In the genomic region with DNA sequence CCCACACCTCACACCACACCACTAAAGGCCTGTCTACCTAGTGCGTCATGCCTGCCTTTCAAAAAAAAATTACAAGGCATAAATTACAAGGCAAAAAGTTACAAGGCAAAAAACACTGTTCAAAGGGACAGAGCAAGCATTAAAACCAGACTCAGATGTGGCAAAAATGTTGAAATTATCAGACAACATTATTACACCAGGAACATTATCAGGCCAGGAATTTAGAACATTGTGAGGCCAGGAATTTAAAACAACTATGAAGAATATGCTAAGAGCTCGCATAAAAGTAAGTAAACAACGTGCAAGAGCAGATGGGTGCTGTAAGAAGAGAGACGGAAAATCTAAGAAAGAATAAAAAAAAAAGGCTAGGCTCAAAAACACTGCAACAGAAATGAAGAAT, we compare ENCODE assay signal across 19 cellular contexts. TPM values are rescaled to one million over a fixed set of nuclear protein-coding genes. Genes with fewer than 3 reads are reported as not detected.
DNase-seq lines count a peak whose midpoint lies in the region; ATAC-seq and TF ChIP-seq lines count a peak whose summit lies in the region.
"Had no signal": no experiment of that assay in that cellular context is flagged by ENCODE, and none has a peak within 500 bp of the region (broad histone marks: within the 10 kb centered on the region; RNA-seq: fewer than 3 reads in every experiment).

No MANE protein-coding gene starts in this region.

- no peak overlapping the region for H3K18ac ChIP-seq in trophoblast cell (ENCODE audit: low read length)

- H2BK12ac ChIP-seq in trophoblast cell (ENCODE audit: low read length): no peak overlapping the region

- no peaks in the 10 kb centered on the region for H3K9me3 ChIP-seq in trophoblast cell (ENCODE audit: insufficient read depth, low read depth, low read length)
- H3K9me3 ChIP-seq in left ventricle myocardium inferior (replicated peaks): no peaks in the 10 kb centered on the region
- H3K9me3 ChIP-seq: BLaER1 treated with 17β-estradiol and CSF1 and Interleukin-3, amounts not matched to agents 10 nM and 100 nM had no signal

- H3K4me2 ChIP-seq in trophoblast cell (ENCODE audit: low read length): no peak overlapping the region
- H3K4me2 ChIP-seq: BLaER1 treated with 17β-estradiol and CSF1 and Interleukin-3, amounts not matched to agents 10 nM and 100 nM had no signal

- peak overlapping the region; percentile 73 for H2BK120ac ChIP-seq in trophoblast cell (ENCODE audit: insufficient read depth, low read length, poor library complexity)

- H2BK5ac ChIP-seq in trophoblast cell (ENCODE audit: low read depth, low read length, poor library complexity): no peak overlapping the region

- H3K9me3 Mint-ChIP-seq in activated T-helper 1 cell treated with anti-CD3 and anti-CD28 coated beads, Interleukin-12 subunit alpha, Interleukin-12 subunit beta, Interleukin-2, Interleukin-4 antibody, amounts not matched to agents 30 ng/mL and 10 ng/mL and 1 ng/mL, durations not matched to agents 14 hours and 24 hours and 36 hours: peaks cover 6% of the 10 kb centered on the region

- peak overlapping the region; percentile 39 for H4K8ac ChIP-seq in trophoblast cell (ENCODE audit: low read depth, low read length)

- no peak overlapping the region for H2AK5ac ChIP-seq in trophoblast cell (ENCODE audit: low read length)

- no peaks in the 10 kb centered on the region for H3K36me3 ChIP-seq in trophoblast cell (ENCODE audit: control insufficient read depth in 1 of 2, insufficient read depth in 2 of 2, low read length in 2 of 2)
- no peaks in the 10 kb centered on the region for H3K36me3 ChIP-seq in left ventricle myocardium inferior
- H3K36me3 ChIP-seq: BLaER1 treated with 17β-estradiol and CSF1 and Interleukin-3, amounts not matched to agents 10 nM and 100 nM had no signal

- H2AFZ ChIP-seq in trophoblast cell (ENCODE audit: insufficient read depth, low read length, poor library complexity): no peak overlapping the region

- H3K4me3 ChIP-seq in fibroblast of pulmonary artery (replicated peaks; ENCODE audit: low read depth, low read length) (no peak overlapping the region), trophoblast cell (ENCODE audit: low read depth, low read length) (no peak overlapping the region), left ventricle myocardium inferior (no peak overlapping the region)
- H3K4me3 ChIP-seq: BLaER1 treated with 17β-estradiol and CSF1 and Interleukin-3, amounts not matched to agents 10 nM and 100 nM had no signal

- H3K79me2 ChIP-seq in trophoblast cell (ENCODE audit: control insufficient read depth, insufficient read depth, low read length, poor library complexity): no peaks in the 10 kb centered on the region

- H3K27ac ChIP-seq in trophoblast cell (ENCODE audit: low read depth, low read length): peak overlapping the region; percentile 46
- H3K27ac ChIP-seq in left ventricle myocardium inferior (replicated peaks): no peak overlapping the region
- H3K27ac ChIP-seq: BLaER1 treated with 17β-estradiol and CSF1 and Interleukin-3, amounts not matched to agents 10 nM and 100 nM had no signal

- no peak overlapping the region for H3K23ac ChIP-seq in trophoblast cell (ENCODE audit: low read length)

- WGBS in trophoblast cell (ENCODE audit: extremely low coverage, insufficient coverage, insufficient read length): no CpG with 5 or more reads among the region's 4 CpGs

- no peak overlapping the region for H3K14ac ChIP-seq in trophoblast cell (ENCODE audit: low read length)

- H3K79me1 ChIP-seq in trophoblast cell (ENCODE audit: low read length): peaks cover 2% of the 10 kb centered on the region

- TF ChIP-seq CTCF in fibroblast of pulmonary artery (IDR thresholded peaks at IDR 0.05; ENCODE audit: low read length, missing control alignments) (no peak), left ventricle myocardium inferior (IDR thresholded peaks at IDR 0.05; ENCODE audit: borderline replicate concordance) (no peak)

- H3K4me1 ChIP-seq in trophoblast cell (ENCODE audit: control insufficient read depth in 1 of 2, insufficient read depth in 2 of 2, low read length in 2 of 2) (peaks cover 17 to 22% of the 10 kb centered on the region in 2 experiments), left ventricle myocardium inferior (peaks cover 6% of the 10 kb centered on the region)
- H3K4me1 ChIP-seq: BLaER1 treated with 17β-estradiol and CSF1 and Interleukin-3, amounts not matched to agents 10 nM and 100 nM had no signal

- H3K4ac ChIP-seq in trophoblast cell (ENCODE audit: low read depth, low read length): no peak overlapping the region

- no peaks in the 10 kb centered on the region for H3K27me3 Mint-ChIP-seq in activated T-helper 1 cell treated with anti-CD3 and anti-CD28 coated beads, Interleukin-12 subunit alpha, Interleukin-12 subunit beta, Interleukin-2, Interleukin-4 antibody, amounts not matched to agents 30 ng/mL and 10 ng/mL and 1 ng/mL, durations not matched to agents 14 hours and 24 hours and 36 hours (ENCODE audit: insufficient read depth)

- H3K9ac ChIP-seq in trophoblast cell (ENCODE audit: low read length): no peak overlapping the region
- H3K9ac ChIP-seq: BLaER1 treated with 17β-estradiol and CSF1 and Interleukin-3, amounts not matched to agents 10 nM and 100 nM had no signal

- no peaks in the 10 kb centered on the region for H3K27me3 ChIP-seq in trophoblast cell (ENCODE audit: insufficient read depth, low read length)
- no peaks in the 10 kb centered on the region for H3K27me3 ChIP-seq in left ventricle myocardium inferior (ENCODE audit: low read depth)
- H3K27me3 ChIP-seq: BLaER1 treated with 17β-estradiol and CSF1 and Interleukin-3, amounts not matched to agents 10 nM and 100 nM had no signal

- no peak overlapping the region for H3K4me3 Mint-ChIP-seq in activated T-helper 1 cell treated with anti-CD3 and anti-CD28 coated beads, Interleukin-12 subunit alpha, Interleukin-12 subunit beta, Interleukin-2, Interleukin-4 antibody, amounts not matched to agents 30 ng/mL and 10 ng/mL and 1 ng/mL, durations not matched to agents 14 hours and 24 hours and 36 hours

- H3K36me3 Mint-ChIP-seq in activated T-helper 1 cell treated with anti-CD3 and anti-CD28 coated beads, Interleukin-12 subunit alpha, Interleukin-12 subunit beta, Interleukin-2, Interleukin-4 antibody, amounts not matched to agents 30 ng/mL and 10 ng/mL and 1 ng/mL, durations not matched to agents 14 hours and 24 hours and 36 hours (ENCODE audit: low read depth): peaks cover 20% of the 10 kb centered on the region

- DNase-seq in EH (ENCODE audit: low read depth) (peak; percentile 55), fibroblast of pulmonary artery (ENCODE audit: low read depth) (peak; percentile 33), trophoblast cell (peak; percentile 9 to 89), left ventricle myocardium inferior (no peak), HuH-7 (ENCODE audit: low spot score) (no peak)
- no peak for DNase-seq in activated T-helper 1 cell treated with anti-CD3 and anti-CD28 coated beads, Interleukin-12 subunit alpha, Interleukin-12 subunit beta, Interleukin-2, Interleukin-4 antibody, amounts not matched to agents 30 ng/mL and 10 ng/mL and 1 ng/mL, durations not matched to agents 14 hours and 24 hours and 36 hours (ENCODE audit: low spot score)
- no peak for DNase-seq in stimulated activated naive CD8-positive, alpha-beta T cell treated with anti-CD3 and anti-CD28 coated beads, Interleukin-15, Interleukin-2, amounts not matched to agents 100 U/mL and 50 U/mL, for 24 hours
- DNase-seq: Karpas-422, MM.1S, NCI-H1105 treated with DMSO at 0.1 percent for 48 hours, NCI-H187, NCI-H510A, NCI-H82, SHP77 had no signal

- peak overlapping the region; percentile 66 for H4K91ac ChIP-seq in trophoblast cell (ENCODE audit: low read depth, low read length)

- ATAC-seq in stimulated activated naive CD8-positive, alpha-beta T cell treated with anti-CD3 and anti-CD28 coated beads, Interleukin-15, Interleukin-2, amounts not matched to agents 100 U/mL and 50 U/mL, for 24 hours: no peak
- no peak for ATAC-seq in HG02763 (IDR thresholded peaks at IDR 0.05; ENCODE audit: unreplicated experiment)
- ATAC-seq: HepG2 had no signal

- no peak overlapping the region for H4K12ac ChIP-seq in trophoblast cell (ENCODE audit: low read depth, low read length)

- peaks cover 43% of the 10 kb centered on the region for H3K4me1 Mint-ChIP-seq in activated T-helper 1 cell treated with anti-CD3 and anti-CD28 coated beads, Interleukin-12 subunit alpha, Interleukin-12 subunit beta, Interleukin-2, Interleukin-4 antibody, amounts not matched to agents 30 ng/mL and 10 ng/mL and 1 ng/mL, durations not matched to agents 14 hours and 24 hours and 36 hours (ENCODE audit: low read depth)

- intact Hi-C loops in activated T-helper 1 cell treated with anti-CD3 and anti-CD28 coated beads, Interleukin-12 subunit alpha, Interleukin-12 subunit beta, Interleukin-2, Interleukin-4 antibody, amounts not matched to agents 30 ng/mL and 10 ng/mL and 1 ng/mL, durations not matched to agents 14 hours and 24 hours and 36 hours (cut with micrococcal nuclease): no loop called here
- intact Hi-C loops in left ventricle myocardium inferior (cut with micrococcal nuclease): no loop called here

- H3K27ac Mint-ChIP-seq in activated T-helper 1 cell treated with anti-CD3 and anti-CD28 coated beads, Interleukin-12 subunit alpha, Interleukin-12 subunit beta, Interleukin-2, Interleukin-4 antibody, amounts not matched to agents 30 ng/mL and 10 ng/mL and 1 ng/mL, durations not matched to agents 14 hours and 24 hours and 36 hours: peak overlapping the region; percentile 3

RNA-seq across cellular contexts. Expression of gene MLANA, which starts 18.2 kb away (rescaled TPM):
- not detected in 2 replicates for total RNA-seq in activated T-helper 1 cell treated with anti-CD3 and anti-CD28 coated beads, Interleukin-12 subunit alpha, Interleukin-12 subunit beta, Interleukin-2, Interleukin-4 antibody, amounts not matched to agents 30 ng/mL and 10 ng/mL and 1 ng/mL, durations not matched to agents 14 hours and 24 hours and 36 hours
- 0.03 TPM in 1 of 2 replicates, not detected in the other for polyA plus RNA-seq in trophoblast cell (2013)
- not detected for total RNA-seq in left ventricle myocardium inferior
- total RNA-seq: H4 had no signal
- polyA plus RNA-seq: AG04450 had no signal

RNA-seq across cellular contexts. Expression of gene ERMP1, which starts 39.6 kb away (rescaled TPM):
- 23.1 and 24.1 TPM in 2 replicates for total RNA-seq in activated T-helper 1 cell treated with anti-CD3 and anti-CD28 coated beads, Interleukin-12 subunit alpha, Interleukin-12 subunit beta, Interleukin-2, Interleukin-4 antibody, amounts not matched to agents 30 ng/mL and 10 ng/mL and 1 ng/mL, durations not matched to agents 14 hours and 24 hours and 36 hours
- polyA plus RNA-seq in trophoblast cell (2013): 22.1 TPM in 2 replicates
- 23.9 TPM for total RNA-seq in left ventricle myocardium inferior

Comparison
In these comparisons a context has a peak if more than half of its experiments do, and no peak if none do; other contexts are left out.
1. DNase-seq: peak in EH (single experiment), fibroblast of pulmonary artery (single experiment) and trophoblast cell (2 of 2); none in activated T-helper 1 cell treated with anti-CD3 and anti-CD28 coated beads, Interleukin-12 subunit alpha, Interleukin-12 subunit beta, Interleukin-2, Interleukin-4 antibody, amounts not matched to agents 30 ng/mL and 10 ng/mL and 1 ng/mL, durations not matched to agents 14 hours and 24 hours and 36 hours (single experiment), left ventricle myocardium inferior (single experiment), stimulated activated naive CD8-positive, alpha-beta T cell treated with anti-CD3 and anti-CD28 coated beads, Interleukin-15, Interleukin-2, amounts not matched to agents 100 U/mL and 50 U/mL, for 24 hours (single experiment) and HuH-7 (single experiment).